Comparison of ENCODE assay signal across 11 cellular contexts in the genomic region with DNA sequence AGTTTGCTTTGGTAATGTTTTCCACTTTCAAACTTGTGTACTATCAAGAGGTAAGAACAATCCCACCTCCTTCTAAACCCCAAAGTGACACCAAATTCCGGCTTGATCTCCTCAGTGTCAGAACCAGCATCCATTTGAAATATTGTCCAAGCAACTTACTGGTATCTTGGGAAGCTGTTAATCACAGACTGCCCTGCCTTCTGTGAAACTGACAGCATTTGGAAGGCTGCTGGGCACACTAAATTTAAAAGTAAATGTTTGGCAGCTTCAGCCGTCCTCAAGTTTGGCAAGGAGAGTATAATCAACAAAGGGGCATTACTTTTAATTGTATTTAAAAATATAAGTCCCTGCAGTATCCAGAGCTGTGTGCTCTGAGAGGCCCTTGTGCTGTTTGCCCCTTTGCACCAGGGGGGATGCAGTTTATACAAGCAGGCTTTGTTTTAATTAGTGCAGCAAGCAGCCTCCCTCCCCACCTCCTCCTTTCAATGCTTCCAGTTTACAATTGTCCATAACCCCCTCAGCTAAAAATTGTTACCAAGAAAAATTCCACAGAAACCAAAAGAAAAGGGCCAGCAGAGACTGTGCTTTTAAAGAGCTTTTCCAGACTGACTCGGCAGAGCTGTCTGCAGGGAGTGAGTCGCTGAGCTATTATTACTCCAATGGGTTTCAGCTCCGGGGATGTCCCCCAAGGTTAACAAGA.
DNase-seq lines count a peak whose midpoint lies in the region; ATAC-seq and TF ChIP-seq lines count a peak whose summit lies in the region.
"Had no signal": no experiment of that assay in that cellular context is flagged by ENCODE, and none has a peak within 500 bp of the region (broad histone marks: within the 10 kb centered on the region; RNA-seq: fewer than 3 reads in every experiment).

No MANE protein-coding gene starts in this region.

- H3K36me3 ChIP-seq in heart right ventricle (no peaks in the 10 kb centered on the region), ovary (no peaks in the 10 kb centered on the region)

- H3K4me1 ChIP-seq in heart right ventricle: peaks cover 5 to 48% (median 29%) of the 10 kb centered on the region in 9 donors
- peaks cover 3% of the 10 kb centered on the region for H3K4me1 ChIP-seq in ovary (ENCODE audit: insufficient read depth)

- WGBS in heart right ventricle, 2 donors: 6 to 12% methylated on average over 5 of the region's 5 CpGs
- WGBS in ovary, 3 donors: 7 to 12% (median 12%) methylated on average over 5 of the region's 5 CpGs

- H3K9me3 ChIP-seq in heart right ventricle (peaks cover 0 to 11% (median 0%) of the 10 kb centered on the region in 11 donors), ovary (no peaks in the 10 kb centered on the region)

- TF ChIP-seq EP300 in ovary (IDR thresholded peaks at IDR 0.05): no peak

- intact Hi-C loops in heart right ventricle (cut with DNase I): loop anchor here in 2 of 10 donors (5.0 to 10.0 kb wide), 5 partner anchors 51 to 297 kb away; no protein-coding TSS in a partner anchor
- intact Hi-C loops in ovary (cut with DNase I): no loop called here

- no peak for TF ChIP-seq POLR2A in ovary (IDR thresholded peaks at IDR 0.05)

- TF ChIP-seq CTCF in VCaP (conservative IDR thresholded peaks at IDR 0.05) (no peak), heart right ventricle (IDR thresholded peaks at IDR 0.05) (no peak), ovary (IDR thresholded peaks at IDR 0.05) (no peak)

- H3K4me3 ChIP-seq in heart right ventricle: peak overlapping the region in 8 of 10 donors; percentile 2 to 39 (median 22)
- H3K4me3 ChIP-seq in ovary: peak overlapping the region; percentile 5

- H3K27me3 ChIP-seq in heart right ventricle (no peaks in the 10 kb centered on the region), ovary (no peaks in the 10 kb centered on the region)

- H3K27ac ChIP-seq in VCaP (peak overlapping the region; percentile 81), heart right ventricle (peak overlapping the region; percentile 64 to 90 (median 80)), ovary (no peak overlapping the region)
- H3K27ac ChIP-seq: C4-2B had no signal

- ATAC-seq in heart right ventricle (peak; percentile 82 to 95 (median 89)), HG02642 (IDR thresholded peaks at IDR 0.05; ENCODE audit: poor library complexity, unreplicated experiment) (no peak), HG03439 (IDR thresholded peaks at IDR 0.05; ENCODE audit: unreplicated experiment) (no peak)
- ATAC-seq: left lobe of liver had no signal

- peak; percentile 17 for DNase-seq in ELF-1 (ENCODE audit: low read depth, low spot score)
- peak in 1 of 2 donors; percentile 45 for DNase-seq in heart right ventricle
- DNase-seq in ovary: no peak
- no peak for DNase-seq in HCEC 1CT
- no peak for DNase-seq in NCI-H2171 treated with DMSO at 0.1 percent for 48 hours (lab: John Stamatoyannopoulos, UW)
- DNase-seq: activated B cell treated with CpG ODN at 0.5 μM for 24 hours had no signal

Comparison
In these comparisons a context has a peak if more than half of its experiments do, and no peak if none do; other contexts are left out.
1. H3K27ac ChIP-seq: peak in VCaP (single experiment) and heart right ventricle (10 of 10); none in ovary (0 of 2).
2. ATAC-seq: peak in heart right ventricle (8 of 8); none in HG02642 (single experiment) and HG03439 (single experiment).